In the genomic region with DNA sequence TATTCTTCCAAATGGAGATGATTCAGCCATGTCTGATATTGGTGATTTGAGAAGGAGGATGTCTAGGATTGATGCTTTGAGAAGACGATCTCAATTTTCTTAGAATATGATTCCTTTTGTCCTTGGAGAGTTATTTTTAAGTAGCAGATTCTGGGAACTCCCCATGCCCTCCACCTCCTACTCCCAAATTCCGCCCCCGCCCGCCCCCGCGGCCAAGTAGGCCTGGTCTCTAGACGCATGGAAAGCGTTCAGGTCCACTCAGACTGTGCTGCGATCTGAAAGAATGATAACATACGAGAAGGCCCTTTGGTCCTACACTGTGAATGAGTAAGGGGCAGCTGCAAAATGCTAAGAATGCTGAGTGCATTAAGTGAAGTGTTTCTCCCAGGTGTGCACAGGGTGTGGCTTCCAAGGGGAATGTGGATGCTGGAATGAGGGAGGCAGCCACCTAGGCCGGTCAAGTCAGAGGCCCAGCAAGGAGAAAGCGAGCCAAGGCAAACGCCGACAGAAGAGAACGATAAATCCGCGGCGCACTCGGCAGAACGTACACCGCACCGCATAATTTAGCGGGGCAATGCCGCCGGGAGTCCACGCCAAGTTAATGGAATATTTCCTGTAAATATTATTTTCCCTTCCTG, we compare ENCODE assay signal across 25 cellular contexts.
"Had no signal": no experiment of that assay in that cellular context is flagged by ENCODE, and none has a peak within 500 bp of the region (broad histone marks: within the 10 kb centered on the region; RNA-seq: fewer than 3 reads in every experiment).

No MANE protein-coding gene starts in this region.

- H3K36me3 ChIP-seq: adrenal gland, colonic mucosa, gastrocnemius medialis, neural progenitor cell, prostate gland, spleen, WERI-Rb-1 had no signal

- H3K27me3 ChIP-seq: adrenal gland, ascending aorta, colonic mucosa, esophagus muscularis mucosa, gastrocnemius medialis, neural progenitor cell, right atrium auricular region, spleen, testis had no signal

- H3K36me3 Mint-ChIP-seq: activated naive CD8-positive, alpha-beta T cell; memory B cell had no signal

- H3K27ac ChIP-seq: adrenal gland, ascending aorta, colonic mucosa, esophagus muscularis mucosa, gastrocnemius medialis, prostate gland, right atrium auricular region, spleen, testis, WERI-Rb-1 had no signal

- H3K27ac Mint-ChIP-seq: activated naive CD8-positive, alpha-beta T cell; memory B cell had no signal

- H3K9me3 ChIP-seq: adrenal gland, ascending aorta, colonic mucosa, esophagus muscularis mucosa, gastrocnemius medialis, mucosa of descending colon, prostate gland, right atrium auricular region, spleen, testis had no signal

- H3K4me3 ChIP-seq: adrenal gland, ascending aorta, colonic mucosa, esophagus muscularis mucosa, gastrocnemius medialis, mucosa of descending colon, neural progenitor cell, prostate gland, right atrium auricular region, spleen, testis had no signal

- DNase-seq: activated CD4-positive, alpha-beta T cell treated with anti-CD3 and anti-CD28 coated beads for 1 hour; activated gamma-delta T cell treated with Interleukin-2 at 50 U/mL for 16 hours; activated T-cell treated with anti-CD3 and anti-CD28 coated beads, Interleukin-2, amount 50 U/mL, for 1 hour; adrenal gland; colonic mucosa; gastrocnemius medialis; head of caudate nucleus; kidney; mucosa of descending colon; spleen; stimulated activated CD4-positive, alpha-beta T cell treated with anti-CD3 and anti-CD28 coated beads, Interleukin-4, amount 100 ng/mL, for 1 hour; stimulated activated naive CD4-positive, alpha-beta T cell; testis; WERI-Rb-1 had no signal

- H2AFZ ChIP-seq: neural progenitor cell had no signal

- H3K4me1 Mint-ChIP-seq: memory B cell had no signal

- H3K9me3 Mint-ChIP-seq: memory B cell, neural progenitor cell had no signal

- H3K4me1 ChIP-seq: adrenal gland, ascending aorta, colonic mucosa, gastrocnemius medialis, prostate gland had no signal

- H3K4me3 Mint-ChIP-seq: activated naive CD8-positive, alpha-beta T cell; memory B cell; neural progenitor cell had no signal

- ATAC-seq: gastrocnemius medialis, left lobe of liver, mucosa of descending colon, SK-N-SH treated with all-trans-retinoic acid at 6 μM for 48 hours had no signal

- H3K9ac ChIP-seq: neural progenitor cell had no signal

- FAIRE-seq: bronchial epithelial cell, kidney, TTC549 had no signal
